Comparison of ENCODE assay signal across 1 cellular context in genomic region chr1:203283597-203283996, GRCh38.
TF ChIP-seq lines count a peak whose summit lies in the region.

No MANE protein-coding gene starts in this region.

TF ChIP-seq in GM12878, 131 proteins besides CTCF, POLR2A, EP300 and RAD21:
- TF ChIP-seq RB1 (IDR thresholded peaks at IDR 0.05; ENCODE audit: borderline replicate concordance) (no peak), BCL11A (IDR thresholded peaks at IDR 0.05; ENCODE audit: low read depth, low read length) (no peak), RAD51 (IDR thresholded peaks at IDR 0.05) (no peak), NR2C2 (IDR thresholded peaks at IDR 0.05; ENCODE audit: borderline replicate concordance, control insufficient read depth, insufficient read length, low read depth) (no peak), DPF2 (IDR thresholded peaks at IDR 0.05) (no peak), IKZF1 (conservative IDR thresholded peaks at IDR 0.05) (no peak), NFYA (IDR thresholded peaks at IDR 0.05; ENCODE audit: borderline replicate concordance, low read depth, low read length) (no peak), SMARCA5 (IDR thresholded peaks at IDR 0.05) (no peak), SMC3 (IDR thresholded peaks at IDR 0.05; ENCODE audit: borderline replicate concordance, low read length) (no peak), IKZF2 (IDR thresholded peaks at IDR 0.05) (no peak), SP1 (IDR thresholded peaks at IDR 0.05; ENCODE audit: low read depth, low read length) (no peak), ATF7 (IDR thresholded peaks at IDR 0.05; ENCODE audit: low read depth) (no peak)
